ENCODE assay signal across 8 cellular contexts in genomic region chr12:64759035-64759894, GRCh38. TPM values are rescaled to one million over a fixed set of nuclear protein-coding genes. Genes with fewer than 3 reads are reported as not detected.
DNase-seq lines count a peak whose midpoint lies in the region; ATAC-seq and TF ChIP-seq lines count a peak whose summit lies in the region.

Gene GNS, minus strand, starts transcription at chr12:64759406. Its CDS starts 130 bp downstream, at chr12:64759276.

- H3K27me3 Mint-ChIP-seq in type B pancreatic cell, result no peaks in the 10 kb centered on the region

- peak within 1 kb of the TSS; percentile 93 for H3K27ac Mint-ChIP-seq in type B pancreatic cell

- H3K4me3 ChIP-seq in GM12864 (ENCODE audit: low read depth, low read length), result peak within 1 kb of the TSS; percentile 99

- H3K4me1 Mint-ChIP-seq in type B pancreatic cell (ENCODE audit: unreplicated experiment), result peaks cover 25% of the 10 kb centered on the region

- H3K4me3 Mint-ChIP-seq in type B pancreatic cell, result peak within 1 kb of the TSS; percentile 98

- peak; percentile 88 for ATAC-seq in HG02763 (IDR thresholded peaks at IDR 0.05; ENCODE audit: unreplicated experiment)

- intact Hi-C loops in cardiac septum (cut with DNase I), result no loop called here

- H3K36me3 Mint-ChIP-seq in type B pancreatic cell, result peaks cover 8% of the 10 kb centered on the region

- DNase-seq in GM12864 (ENCODE audit: low read depth) (peak; percentile 86), NCI-H1436 (lab: John Stamatoyannopoulos, UW) (peak; percentile 85), T follicular helper cell (ENCODE audit: low read depth) (peak; percentile 85), cardiac septum (ENCODE audit: low spot score) (peak; percentile 99), pons (ENCODE audit: low spot score) (peak; percentile 94), type B pancreatic cell (ENCODE audit: extremely low spot score, unreplicated experiment) (peak; percentile 97)

- H3K9me3 Mint-ChIP-seq in type B pancreatic cell, result no peaks in the 10 kb centered on the region

- 0 to 1% (median 0%) methylated on average over 66 to 67 of the region's 67 CpGs for WGBS in adipose tissue, 3 donors

- H3K27ac ChIP-seq in adipose tissue (ENCODE audit: low read depth, low read length), result no peak within 1 kb of the TSS

- TF ChIP-seq CTCF in GM12864 (IDR thresholded peaks at IDR 0.05; ENCODE audit: low read depth, low read length, missing control alignments) (no peak), type B pancreatic cell (conservative IDR thresholded peaks at IDR 0.05) (no peak)

RNA-seq across cellular contexts. Expression of gene GNS, which starts in this region (rescaled TPM):
- polyA plus RNA-seq in adipose tissue, result 10 to 100 TPM; 19.1 to 89.2 (median 29.9) TPM
- total RNA-seq in cardiac septum (86.6 TPM), type B pancreatic cell (ENCODE audit: low replicate concordance) (76.7 and 84.7 TPM in 2 replicates)
